24 cellular contexts compared by ENCODE assay signal in the genomic region with DNA sequence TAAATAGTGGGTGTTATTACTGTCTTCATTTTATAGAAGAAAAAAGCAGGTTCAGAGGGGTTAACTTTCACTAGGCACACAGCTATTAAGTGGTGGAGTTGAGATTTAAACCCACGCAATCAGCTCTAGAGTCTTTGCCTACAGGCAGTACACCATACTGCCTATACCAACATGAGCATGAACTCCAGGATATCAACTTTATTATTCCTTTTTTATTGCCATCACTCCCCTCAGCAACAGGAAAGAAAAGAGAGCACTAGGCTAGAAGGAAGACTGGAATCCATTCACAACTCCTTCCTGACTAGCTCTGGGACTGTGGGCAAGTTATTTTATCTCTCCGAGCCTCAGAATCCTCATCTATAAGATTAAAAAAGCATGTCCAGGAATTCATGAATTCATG. TPM values are rescaled to one million over a fixed set of nuclear protein-coding genes. Genes with fewer than 3 reads are reported as not detected.
"Had no signal": no experiment of that assay in that cellular context is flagged by ENCODE, and none has a peak within 500 bp of the region (broad histone marks: within the 10 kb centered on the region; RNA-seq: fewer than 3 reads in every experiment).

No MANE protein-coding gene starts in this region.

- H3K36me3 Mint-ChIP-seq: IgD-negative memory B cell had no signal

- H3K4me3 Mint-ChIP-seq: IgD-negative memory B cell had no signal

- H3K27ac ChIP-seq: KMS-11, RWPE1, SK-N-MC had no signal

- H3K4me1 Mint-ChIP-seq: IgD-negative memory B cell had no signal

- H3K27ac Mint-ChIP-seq: IgD-negative memory B cell had no signal

- DNase-seq: MM.1S, NCI-H1092 treated with DMSO at 0.1 percent for 48 hours, NCI-H1436, NCI-H187, NCI-H2029, NCI-H2081 treated with DMSO at 0.1 percent for 48 hours, NCI-H2171, NCI-H226, NCI-H446, NCI-H510A, NCI-H524 treated with DMSO at 0.1 percent for 48 hours, NCI-H69, NCI-H774, PC-3, SHP77 had no signal

- ATAC-seq: K562, Panc1, PC-3 had no signal

- H3K4me3 ChIP-seq: K562, SK-N-MC had no signal

RNA-seq across cellular contexts. Expression of a gene that starts 58.7 kb away (rescaled TPM):
- total RNA-seq: HT1080, K562, M059J, OCI-LY7, PC-3 had no signal
- polyA plus RNA-seq: IgD-negative memory B cell, K562 had no signal
